14 cellular contexts compared by ENCODE assay signal in genomic region chr2:178870703-178871102, GRCh38.
DNase-seq lines count a peak whose midpoint lies in the region; ATAC-seq and TF ChIP-seq lines count a peak whose summit lies in the region.
"Had no signal": no experiment of that assay in that cellular context is flagged by ENCODE, and none has a peak within 500 bp of the region (broad histone marks: within the 10 kb centered on the region; RNA-seq: fewer than 3 reads in every experiment).

No MANE protein-coding gene starts in this region.

- H3K4me1 ChIP-seq in breast epithelium (no peaks in the 10 kb centered on the region), RWPE2 (ENCODE audit: insufficient read depth, poor library complexity, severe bottlenecking) (peaks cover 12% of the 10 kb centered on the region), aorta (ENCODE audit: control insufficient read depth in 1 of 2, insufficient read depth in 2 of 2, low read length in 2 of 2) (peaks cover 0 to 7% of the 10 kb centered on the region in 2 donors), upper lobe of left lung (no peaks in the 10 kb centered on the region)
- H3K4me1 ChIP-seq: BE2C had no signal

- DNase-seq in MCF 10A (ENCODE audit: unreplicated experiment): peak; percentile 76
- no peak for DNase-seq in breast epithelium (ENCODE audit: low spot score in 2 of 2)
- peak; percentile 37 for DNase-seq in RWPE2 (ENCODE audit: low spot score)
- DNase-seq in Right ventricle myocardium superior: no peak
- DNase-seq in aorta: no peak
- DNase-seq in MV-4-11 (lab: John Stamatoyannopoulos, UW): no peak
- no peak for DNase-seq in upper lobe of left lung
- DNase-seq: activated CD8-positive, alpha-beta memory T cell treated with anti-CD3 and anti-CD28 coated beads, Interleukin-2, amount 50 U/mL, for 48 hours; BE2C; KBM-7; stimulated activated naive CD4-positive, alpha-beta T cell had no signal

- H3K27ac ChIP-seq in breast epithelium: no peak overlapping the region
- no peak overlapping the region for H3K27ac ChIP-seq in RWPE2 (ENCODE audit: poor library complexity, severe bottlenecking)
- H3K27ac ChIP-seq in aorta (ENCODE audit: low read depth in 1 of 2, low read length in 2 of 2): no peak overlapping the region
- H3K27ac ChIP-seq in upper lobe of left lung: no peak overlapping the region

- H3K36me3 Mint-ChIP-seq in MCF 10A (ENCODE audit: insufficient read depth, unreplicated experiment): no peaks in the 10 kb centered on the region
- H3K36me3 Mint-ChIP-seq: mesothelial cell of epicardium had no signal

- intact Hi-C loops in MCF 10A (cut with micrococcal nuclease) (no loop called here), breast epithelium (cut with DNase I; ENCODE audit: low total_unique reads) (no loop called here), Right ventricle myocardium superior (cut with DNase I) (no loop called here), aorta (cut with DNase I) (no loop called here)

- no peaks in the 10 kb centered on the region for H3K27me3 Mint-ChIP-seq in MCF 10A (ENCODE audit: insufficient read depth, unreplicated experiment)

- CTCF ChIA-PET in MCF 10A (lab: Yijun Ruan, JAX): no interaction called here

- H3K4me3 ChIP-seq in breast epithelium (no peak overlapping the region), RWPE2 (ENCODE audit: severe bottlenecking) (no peak overlapping the region), aorta (ENCODE audit: low read length in 2 of 2) (no peak overlapping the region), upper lobe of left lung (no peak overlapping the region)
- H3K4me3 ChIP-seq: ascending aorta had no signal

- H3K27ac Mint-ChIP-seq in MCF 10A (ENCODE audit: low read depth, unreplicated experiment): no peak overlapping the region
- H3K27ac Mint-ChIP-seq: mesothelial cell of epicardium had no signal

- 50 to 70% methylated on average over 3 of the region's 3 CpGs for WGBS in aorta, 2 donors
- 59 to 66% methylated on average over 3 of the region's 3 CpGs for WGBS in upper lobe of left lung, 2 donors

- TF ChIP-seq EP300 in upper lobe of left lung (IDR thresholded peaks at IDR 0.05): no peak

- peaks cover 20% of the 10 kb centered on the region for H3K4me1 Mint-ChIP-seq in MCF 10A (ENCODE audit: insufficient read depth, unreplicated experiment)

- no peaks in the 10 kb centered on the region for H3K9me3 ChIP-seq in breast epithelium
- no peaks in the 10 kb centered on the region for H3K9me3 ChIP-seq in RWPE2 (ENCODE audit: severe bottlenecking)
- no peaks in the 10 kb centered on the region for H3K9me3 ChIP-seq in aorta (ENCODE audit: control insufficient read depth, low read length)
- H3K9me3 ChIP-seq in upper lobe of left lung: no peaks in the 10 kb centered on the region
- H3K9me3 ChIP-seq: ascending aorta, BE2C had no signal

- H3K4me3 Mint-ChIP-seq in MCF 10A (ENCODE audit: unreplicated experiment): no peak overlapping the region
- H3K4me3 Mint-ChIP-seq: mesothelial cell of epicardium had no signal

- ATAC-seq in RWPE2 (ENCODE audit: low read depth) (peak; percentile 91), Right ventricle myocardium superior (ENCODE audit: poor library complexity) (peak; percentile 21), aorta (ENCODE audit: low FRiP score) (peak; percentile 47), HG02981 (IDR thresholded peaks at IDR 0.05; ENCODE audit: unreplicated experiment) (no peak), upper lobe of left lung (ENCODE audit: low FRiP score in 2 of 2) (no peak)

- POLR2A ChIA-PET in MCF 10A (lab: Yijun Ruan, JAX): no interaction called here

- no peaks in the 10 kb centered on the region for H3K9me3 Mint-ChIP-seq in MCF 10A (ENCODE audit: unreplicated experiment)
- H3K9me3 Mint-ChIP-seq: mesothelial cell of epicardium had no signal

- H3K27me3 ChIP-seq in breast epithelium (no peaks in the 10 kb centered on the region), RWPE2 (ENCODE audit: insufficient read depth, poor library complexity, severe bottlenecking) (no peaks in the 10 kb centered on the region), aorta (ENCODE audit: control insufficient read depth in 1 of 2, insufficient read depth in 2 of 2, low read length in 1 of 2) (no peaks in the 10 kb centered on the region), upper lobe of left lung (no peaks in the 10 kb centered on the region)
- H3K27me3 ChIP-seq: ascending aorta, BE2C had no signal

- BruUV-seq in MCF 10A (replicated peaks; lab: Mats Ljungman, UMichigan): no TSS peak

- H3K36me3 ChIP-seq in breast epithelium (no peaks in the 10 kb centered on the region), RWPE2 (ENCODE audit: low read depth) (no peaks in the 10 kb centered on the region), aorta (ENCODE audit: control insufficient read depth in 1 of 2, insufficient read depth in 2 of 2, low read length in 1 of 2) (no peaks in the 10 kb centered on the region), upper lobe of left lung (no peaks in the 10 kb centered on the region)
- H3K36me3 ChIP-seq: ascending aorta, BE2C had no signal

- no peak for TF ChIP-seq POLR2A in breast epithelium (IDR thresholded peaks at IDR 0.05)
- TF ChIP-seq POLR2A in upper lobe of left lung (IDR thresholded peaks at IDR 0.05): no peak

- TF ChIP-seq CTCF in MCF 10A (IDR thresholded peaks at IDR 0.05; ENCODE audit: unreplicated experiment) (no peak), breast epithelium (IDR thresholded peaks at IDR 0.05) (no peak), RWPE2 (IDR thresholded peaks at IDR 0.05; ENCODE audit: poor library complexity, severe bottlenecking) (no peak), upper lobe of left lung (IDR thresholded peaks at IDR 0.05) (no peak)

Comparison
In these comparisons a context has a peak if more than half of its experiments do, and no peak if none do; other contexts are left out.
1. DNase-seq: peak in MCF 10A (single experiment) and RWPE2 (single experiment); none in breast epithelium (0 of 2), Right ventricle myocardium superior (single experiment), aorta (0 of 2), MV-4-11 (single experiment) and upper lobe of left lung (0 of 2).
2. ATAC-seq: peak in RWPE2 (single experiment), Right ventricle myocardium superior (single experiment) and aorta (single experiment); none in HG02981 (single experiment) and upper lobe of left lung (0 of 2).